Comparison of ENCODE assay signal across 1 cellular context in the genomic region with DNA sequence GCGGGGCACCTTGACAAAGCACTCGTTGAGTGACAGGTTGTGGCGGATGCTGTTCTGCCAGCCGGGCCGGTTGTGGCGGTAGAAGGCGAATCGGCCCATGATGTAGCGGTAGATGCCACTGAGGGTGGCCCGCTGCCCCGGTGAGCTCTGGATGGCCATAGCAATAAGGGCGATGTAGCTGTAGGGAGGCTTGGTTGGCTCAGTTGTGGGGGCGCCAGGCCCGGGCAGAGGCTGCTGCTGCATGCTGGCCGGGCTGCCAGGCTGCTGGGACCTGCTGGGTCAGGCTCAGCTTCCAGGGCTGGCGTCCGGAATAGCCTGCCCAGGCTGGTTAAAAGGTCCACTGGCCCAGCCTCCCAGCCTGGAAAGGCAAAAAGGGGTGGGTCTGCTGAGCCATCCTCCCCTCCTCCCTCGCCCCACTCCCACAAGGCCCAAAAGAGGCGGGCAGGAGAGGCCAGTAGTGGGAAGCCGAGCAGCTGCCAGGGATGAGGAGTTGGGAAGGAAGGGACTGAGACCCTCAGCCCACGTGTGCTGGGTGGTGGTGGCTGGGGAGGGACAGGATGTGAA.
TF ChIP-seq lines count a peak whose summit lies in the region.

TSS of gene FOXS1 (minus strand) at position 305 of the 564 bp plus-strand sequence. CDS start at position 243, 62 bp downstream.

TF ChIP-seq in K562, 482 proteins besides CTCF, POLR2A, EP300 and RAD21 (continued from another document):
- peak; percentile 21; the same call in 1 of the 2 replicates for TF ChIP-seq ZBTB33 (CRISPR knock-in tag; IDR thresholded peaks at IDR 0.05)
